In genomic region chr10:5840314-5841307, GRCh38 we compare ENCODE assay signal across 8 cellular contexts. TPM values are rescaled to one million over a fixed set of nuclear protein-coding genes. Genes with fewer than 3 reads are reported as not detected.
DNase-seq lines count a peak whose midpoint lies in the region; ATAC-seq, FAIRE-seq and TF ChIP-seq lines count a peak whose summit lies in the region.

No MANE protein-coding gene starts in this region.

- no peaks in the 10 kb centered on the region for H3K79me2 ChIP-seq in H1 (ENCODE audit: control insufficient read depth in 1 of 2, insufficient read depth in 2 of 2, low read length in 2 of 2)

- TF ChIP-seq CTCF in H1 (IDR thresholded peaks at IDR 0.05; ENCODE audit: control extremely low read depth in 1 of 3, insufficient read depth in 1 of 3, low read depth in 1 of 3, low read length in 3 of 3): no peak
- TF ChIP-seq CTCF in pancreas (IDR thresholded peaks at IDR 0.05): no peak
- TF ChIP-seq CTCF in tibial artery (IDR thresholded peaks at IDR 0.05): no peak

- intact Hi-C loops in pancreas (cut with DNase I) (no loop called here), tibial artery (cut with DNase I; ENCODE audit: low total_unique reads) (no loop called here)

- no peak for FAIRE-seq in H1 (lab: Jason Lieb, UNC)
- no peak for FAIRE-seq in pancreas (lab: Jason Lieb, UNC)

- DNase-seq in GM03348 (ENCODE audit: low spot score): peak; percentile 40
- no peak for DNase-seq in H1 (ENCODE audit: low read depth in 1 of 2, low spot score in 2 of 2)
- no peak for DNase-seq in pancreas
- no peak for DNase-seq in tibial artery
- DNase-seq in activated naive CD4-positive, alpha-beta T cell treated with anti-CD3 and anti-CD28 coated beads, Interleukin-2, amount 50 U/mL, for 72 hours (ENCODE audit: low spot score in 2 of 2): no peak
- DNase-seq in stimulated activated CD4-positive, alpha-beta T cell treated with anti-CD3 and anti-CD28 coated beads, Interleukin-2, amount 100 ng/mL, for 48 hours: no peak

- 0 out of 2 replicates have a peak overlapping the region, but pooled peaks have one; percentile 49 for H2AFZ ChIP-seq in H1 (ENCODE audit: low read length)

- no peak overlapping the region for H4K91ac ChIP-seq in H1 (replicated peaks; ENCODE audit: insufficient read length, low read length)

- H3K36me3 Mint-ChIP-seq in activated naive CD4-positive, alpha-beta T cell treated with anti-CD3 and anti-CD28 coated beads, Interleukin-2, amount 50 U/mL, for 72 hours: no peaks in the 10 kb centered on the region

- peaks cover 0 to 2% (median 0%) of the 10 kb centered on the region in 4 experiments; a peak in 1 of 7 replicates for H3K4me1 ChIP-seq in H1 (replicated peaks in 1 of 4; ENCODE audit: control insufficient read depth in 3 of 4, insufficient read depth in 4 of 4, low read length in 3 of 4)
- no peaks in the 10 kb centered on the region for H3K4me1 ChIP-seq in pancreas
- H3K4me1 ChIP-seq in tibial artery: peaks cover 0 to 6% (median 0%) of the 10 kb centered on the region in 4 donors

- peaks cover 0 to 3% of the 10 kb centered on the region in 2 donors for H3K9me3 Mint-ChIP-seq in activated naive CD4-positive, alpha-beta T cell treated with anti-CD3 and anti-CD28 coated beads, Interleukin-2, amount 50 U/mL, for 72 hours

- H4K8ac ChIP-seq in H1 (ENCODE audit: extremely low read depth, insufficient read depth, low read length): peak overlapping the region; percentile 41; the same call in 1 of the 2 replicates

- no peak overlapping the region for H2BK120ac ChIP-seq in H1 (replicated peaks; ENCODE audit: low read depth, low read length)

- no peak for TF ChIP-seq RAD21 in H1 (IDR thresholded peaks at IDR 0.05 in 1 of 2, conservative IDR thresholded peaks at IDR 0.05 in 1 of 2; ENCODE audit: low read depth in 2 of 2, low read length in 2 of 2)

- 85% methylated on average over 40 of the region's 40 CpGs; no CpG with 5 or more reads in 1 of the 2 experiments for WGBS in H1 (ENCODE audit: extremely low coverage in 1 of 2, insufficient coverage in 1 of 2, insufficient read length in 1 of 2, insufficient replicate concordance in 2 of 2, low coverage in 1 of 2, low lambda C conversion rate in 2 of 2, missing lambda C conversion rate in 1 of 2), 2 experiments
- WGBS in pancreas, 2 donors: 53 to 57% methylated on average over 40 of the region's 40 CpGs

- CTCF ChIA-PET in H1 (lab: Charles Lee; ENCODE audit: partially characterized antibody): interaction anchor here (0.7 to 1.7 kb wide), 4 partner anchors 10 to 37 kb away, joined by 3 to 4 read pairs (median 4); no protein-coding TSS in a partner anchor

- no peak overlapping the region for H3K27ac ChIP-seq in H1 (ENCODE audit: low read depth, low read length)
- H3K27ac ChIP-seq in pancreas: no peak overlapping the region
- H3K27ac ChIP-seq in tibial artery: no peak overlapping the region

- no peak overlapping the region for H3K4me3 ChIP-seq in H1 (ENCODE audit: extremely low read depth in 1 of 4, insufficient read depth in 2 of 4, low read depth in 3 of 4, low read length in 4 of 4)
- H3K4me3 ChIP-seq in pancreas: no peak overlapping the region
- no peak overlapping the region for H3K4me3 ChIP-seq in tibial artery

- H2BK5ac ChIP-seq in H1 (ENCODE audit: low read depth, low read length): no peak overlapping the region; the same call in 1 of the 2 replicates

- H2AK5ac ChIP-seq in H1 (ENCODE audit: low read depth, low read length): no peak overlapping the region

- no peak overlapping the region for H3K4ac ChIP-seq in H1 (replicated peaks; ENCODE audit: insufficient read length, low read depth, low read length)

- no peaks in the 10 kb centered on the region for H3K79me1 ChIP-seq in H1 (ENCODE audit: low read depth, low read length)

- no peak overlapping the region for H3K23ac ChIP-seq in H1 (ENCODE audit: insufficient read length)

- H3K18ac ChIP-seq in H1 (ENCODE audit: extremely low read depth, low read length): no peak overlapping the region

- POLR2A ChIA-PET in H1 (lab: Charles Lee; ENCODE audit: partially characterized antibody): interaction anchor here (1.1 to 3.0 kb wide), 3 partner anchors 17 to 27 kb away, joined by 3 to 9 read pairs (median 4); partner anchors contain the start of gene GDI2

- no peaks in the 10 kb centered on the region for H3K9me3 ChIP-seq in H1 (ENCODE audit: insufficient read depth in 2 of 2, low read depth in 1 of 2, low read length in 1 of 2)
- no peaks in the 10 kb centered on the region for H3K9me3 ChIP-seq in pancreas
- H3K9me3 ChIP-seq in tibial artery: no peaks in the 10 kb centered on the region

- TF ChIP-seq EP300 in H1 (IDR thresholded peaks at IDR 0.05; ENCODE audit: borderline replicate concordance in 1 of 2, low read depth in 2 of 2, low read length in 2 of 2): no peak

- no peak overlapping the region for H3K14ac ChIP-seq in H1 (ENCODE audit: insufficient read length)

- H3K36me3 ChIP-seq in H1 (ENCODE audit: control insufficient read depth in 2 of 4, insufficient read depth in 4 of 4, low read length in 3 of 4): no peaks in the 10 kb centered on the region
- no peaks in the 10 kb centered on the region for H3K36me3 ChIP-seq in pancreas
- H3K36me3 ChIP-seq in tibial artery: no peaks in the 10 kb centered on the region

- peak overlapping the region; percentile 77; the same call in 1 of the 2 replicates for H2BK12ac ChIP-seq in H1 (ENCODE audit: low read depth, low read length)

- H3K9ac ChIP-seq in H1 (replicated peaks in 1 of 4; ENCODE audit: extremely low read depth in 1 of 4, low read depth in 3 of 4, low read length in 3 of 4): no peak overlapping the region

- 0 out of 2 replicates have a peak overlapping the region, but pooled peaks have one; percentile 16 for H2BK15ac ChIP-seq in H1 (ENCODE audit: low read length)

- H2BK20ac ChIP-seq in H1 (ENCODE audit: low read length): 0 out of 2 replicates have a peak overlapping the region, but pooled peaks have one; percentile 72

- H4K5ac ChIP-seq in H1 (ENCODE audit: insufficient read length, low read depth, low read length): no peak overlapping the region

- H3K23me2 ChIP-seq in H1 (ENCODE audit: low read depth, low read length): no peaks in the 10 kb centered on the region

- H3K56ac ChIP-seq in H1 (replicated peaks; ENCODE audit: insufficient read length, low read depth, low read length): no peak overlapping the region

- H3K27ac Mint-ChIP-seq in activated naive CD4-positive, alpha-beta T cell treated with anti-CD3 and anti-CD28 coated beads, Interleukin-2, amount 50 U/mL, for 72 hours: no peak overlapping the region

- H4K20me1 ChIP-seq in H1 (replicated peaks in 1 of 2; ENCODE audit: control insufficient read depth in 1 of 2, insufficient read depth in 2 of 2, low read length in 2 of 2): no peaks in the 10 kb centered on the region

- TF ChIP-seq POLR2A in H1 (IDR thresholded peaks at IDR 0.05; ENCODE audit: control extremely low read depth in 1 of 2, low read depth in 2 of 2, low read length in 2 of 2): no peak

- ATAC-seq in GM21381 (IDR thresholded peaks at IDR 0.05; ENCODE audit: unreplicated experiment): peak; percentile 78
- ATAC-seq in HG03565 (IDR thresholded peaks at IDR 0.05; ENCODE audit: unreplicated experiment): peak; percentile 63
- ATAC-seq in pancreas: peak in 3 of 4 donors; percentile 30 to 67 (median 34)
- no peak for ATAC-seq in activated naive CD4-positive, alpha-beta T cell treated with anti-CD3 and anti-CD28 coated beads, Interleukin-2, amount 50 U/mL, for 72 hours

- H3K27me3 ChIP-seq in H1 (replicated peaks in 1 of 4; ENCODE audit: control insufficient read depth in 3 of 4, extremely low read depth in 1 of 4, insufficient read depth in 3 of 4, low read length in 3 of 4) (no peaks in the 10 kb centered on the region), pancreas (no peaks in the 10 kb centered on the region), tibial artery (peaks cover 0 to 3% of the 10 kb centered on the region in 2 donors)

- no peak overlapping the region for H3K4me2 ChIP-seq in H1 (ENCODE audit: insufficient read depth in 1 of 2, low read depth in 2 of 2, low read length in 2 of 2)

RNA-seq across cellular contexts. Expression of gene GDI2, which starts 27.4 kb away (rescaled TPM):
- 368 and 385 TPM in 2 replicates for total RNA-seq in H1 (2021; fragmentation: NEBNext Ultra II Directional; extraction: Animal tissue kit (Norgen Biotek cat#: 25700))
- polyA plus RNA-seq in H1 (2011; rRNA removed) (168 and 169 TPM in 2 replicates), pancreas (10 to 100 TPM; 46.5 to 74.2 TPM)
- 220 TPM for polyA plus RNA-seq in H1 (2011; cell fraction: cytosol; rRNA removed)
- 87.8 TPM for polyA plus RNA-seq in H1 (2011; cell fraction: nucleus; rRNA removed)
- 221 to 393 TPM (median 248 TPM) in 4 replicates for polyA plus RNA-seq in H1 (2012, experiment 1 of 2)
- 32.4 TPM for polyA plus RNA-seq in H1 (2012, experiment 2 of 2)
- polyA plus RNA-seq in H1 (2013, experiment 1 of 2): 216 TPM
- polyA plus RNA-seq in H1 (2013, experiment 2 of 2): 215 TPM
- 172 and 297 TPM in 2 replicates for polyA minus RNA-seq in H1 (2011; rRNA and poly(A)+ RNA removed)
- 300 TPM for polyA minus RNA-seq in H1 (2011; cell fraction: cytosol; rRNA and poly(A)+ RNA removed)
- polyA minus RNA-seq in H1 (2011; cell fraction: nucleus; rRNA and poly(A)+ RNA removed): 219 TPM
- 100 to 1,000 TPM; 112 to 171 (median 138) TPM for total RNA-seq in pancreas
- 100 to 1,000 TPM; 234 to 281 TPM for total RNA-seq in activated naive CD4-positive, alpha-beta T cell treated with anti-CD3 and anti-CD28 coated beads, Interleukin-2, amount 50 U/mL, for 72 hours

RNA-seq across cellular contexts. Expression of gene ANKRD16, which starts 49.1 kb away (rescaled TPM):
- total RNA-seq in H1 (2021; fragmentation: NEBNext Ultra II Directional; extraction: Animal tissue kit (Norgen Biotek cat#: 25700)): 7.7 and 8.2 TPM in 2 replicates
- polyA plus RNA-seq in H1 (2011; rRNA removed) (12.7 and 14.2 TPM in 2 replicates), pancreas (1 to 10 TPM; 5.0 to 5.1 TPM)
- polyA plus RNA-seq in H1 (2011; cell fraction: cytosol; rRNA removed): 12.0 TPM
- 29.1 TPM for polyA plus RNA-seq in H1 (2011; cell fraction: nucleus; rRNA removed)
- polyA plus RNA-seq in H1 (2012, experiment 1 of 2): 4.8 to 9.1 TPM (median 8.1 TPM) in 4 replicates
- polyA plus RNA-seq in H1 (2012, experiment 2 of 2): 4.8 TPM
- polyA plus RNA-seq in H1 (2013, experiment 1 of 2): 5.5 TPM
- 5.1 TPM for polyA plus RNA-seq in H1 (2013, experiment 2 of 2)
- polyA minus RNA-seq in H1 (2011; rRNA and poly(A)+ RNA removed): 19.9 and 35.7 TPM in 2 replicates
- polyA minus RNA-seq in H1 (2011; cell fraction: cytosol; rRNA and poly(A)+ RNA removed): 10.9 TPM
- 28.6 TPM for polyA minus RNA-seq in H1 (2011; cell fraction: nucleus; rRNA and poly(A)+ RNA removed)
- total RNA-seq in pancreas: 1 to 10 TPM; 3.0 to 5.5 (median 4.1) TPM
- 1 to 10 TPM; 3.3 to 6.8 TPM for total RNA-seq in activated naive CD4-positive, alpha-beta T cell treated with anti-CD3 and anti-CD28 coated beads, Interleukin-2, amount 50 U/mL, for 72 hours

RNA-seq across cellular contexts. Expression of gene FBH1, which starts 49.4 kb away (rescaled TPM):
- 49.0 and 51.8 TPM in 2 replicates for total RNA-seq in H1 (2021; fragmentation: NEBNext Ultra II Directional; extraction: Animal tissue kit (Norgen Biotek cat#: 25700))
- polyA plus RNA-seq in H1 (2011; rRNA removed): 31.1 and 42.2 TPM in 2 replicates
- polyA plus RNA-seq in H1 (2011; cell fraction: cytosol; rRNA removed): 40.1 TPM
- 131 TPM for polyA plus RNA-seq in H1 (2011; cell fraction: nucleus; rRNA removed)
- polyA plus RNA-seq in H1 (2012, experiment 1 of 2): 34.3 to 44.6 TPM (median 42.2 TPM) in 4 replicates
- polyA plus RNA-seq in H1 (2012, experiment 2 of 2): 10.6 TPM
- polyA plus RNA-seq in H1 (2013, experiment 1 of 2): 23.4 TPM
- polyA plus RNA-seq in H1 (2013, experiment 2 of 2): 22.8 TPM
- 125 TPM in 2 replicates for polyA minus RNA-seq in H1 (2011; rRNA and poly(A)+ RNA removed)
- polyA minus RNA-seq in H1 (2011; cell fraction: cytosol; rRNA and poly(A)+ RNA removed): 54.8 TPM
- 104 TPM for polyA minus RNA-seq in H1 (2011; cell fraction: nucleus; rRNA and poly(A)+ RNA removed)
- 10 to 100 TPM; 29.5 to 51.7 (median 35.2) TPM for total RNA-seq in pancreas
- polyA plus RNA-seq in pancreas: 10 to 100 TPM; 50.3 to 51.2 TPM
- 10 to 100 TPM; 51.8 to 53.5 TPM for total RNA-seq in activated naive CD4-positive, alpha-beta T cell treated with anti-CD3 and anti-CD28 coated beads, Interleukin-2, amount 50 U/mL, for 72 hours

Comparison
In these comparisons a context has a peak if more than half of its experiments do, and no peak if none do; other contexts are left out.
1. ATAC-seq: peak in GM21381 (single experiment), HG03565 (single experiment) and pancreas (3 of 4); none in activated naive CD4-positive, alpha-beta T cell treated with anti-CD3 and anti-CD28 coated beads, Interleukin-2, amount 50 U/mL, for 72 hours (0 of 2).